ENCODE assay signal across 15 cellular contexts in genomic region chr7:17099083-17099973, GRCh38.
A peak's percentile ranks its signal among the peaks of the same experiment; 100 is the strongest.
DNase-seq lines count a peak whose midpoint lies in the region; TF ChIP-seq lines count a peak whose summit lies in the region.
"Had no signal": no experiment of that assay in that cellular context is flagged by ENCODE, and none has a peak within 500 bp of the region (broad histone marks: within the 10 kb centered on the region; RNA-seq: fewer than 3 reads in every experiment).

No MANE protein-coding gene starts in this region.

- no peak overlapping the region for H3K23ac ChIP-seq in mesendoderm (ENCODE audit: low read length)

- H3K27ac Mint-ChIP-seq in activated T-cell treated with anti-CD3 and anti-CD28 coated beads, Interleukin-2, amount 50 U/mL, for 24 hours = no peak overlapping the region
- H3K27ac Mint-ChIP-seq: activated CD8-positive, alpha-beta T cell treated with anti-CD3 and anti-CD28 coated beads, Interleukin-2, amount 10 ng/mL, durations not matched to agents 7 days and 5 days; activated naive CD8-positive, alpha-beta T cell treated with anti-CD3 and anti-CD28 coated beads, Interleukin-2, amount 10 ng/mL, durations not matched to agents 7 days and 5 days had no signal

- H4K8ac ChIP-seq in mesendoderm (ENCODE audit: low read depth, low read length) = no peak overlapping the region

- peak; percentile 6 for DNase-seq in AG08396 (ENCODE audit: low spot score)
- DNase-seq in MG63 = peak; percentile 42
- peak; percentile 98 for DNase-seq in epithelial cell of esophagus (ENCODE audit: low read depth)
- peak; percentile 18 for DNase-seq in mesendoderm
- no peak for DNase-seq in cortex of kidney (lab: John Stamatoyannopoulos, UW)
- no peak for DNase-seq in NCI-H1092 (lab: John Stamatoyannopoulos, UW)
- DNase-seq in HK-2 (ENCODE audit: unreplicated experiment) = no peak
- no peak for DNase-seq in activated T-cell treated with anti-CD3 and anti-CD28 coated beads, Interleukin-2, amount 50 U/mL, for 24 hours
- DNase-seq: activated CD8-positive, alpha-beta T cell treated with anti-CD3 and anti-CD28 coated beads, Interleukin-2, amount 10 ng/mL, durations not matched to agents 7 days and 5 days; activated naive CD8-positive, alpha-beta T cell treated with anti-CD3 and anti-CD28 coated beads, Interleukin-2, amount 10 ng/mL, durations not matched to agents 7 days and 5 days; GDM1; immature natural killer cell; MV-4-11; NCI-H82; T-helper 17 cell had no signal

- H3K27ac ChIP-seq in mesendoderm (ENCODE audit: low read depth, low read length) = no peak overlapping the region

- H3K4me2 ChIP-seq in mesendoderm (ENCODE audit: low read length) = no peak overlapping the region

- H3K27me3 ChIP-seq in MG63 (no peaks in the 10 kb centered on the region), mesendoderm (ENCODE audit: insufficient read depth, low read length, poor library complexity) (no peaks in the 10 kb centered on the region)

- no peak overlapping the region for H2AK5ac ChIP-seq in mesendoderm (ENCODE audit: low read length)

- no peaks in the 10 kb centered on the region for H3K36me3 ChIP-seq in MG63
- H3K36me3 ChIP-seq in mesendoderm (ENCODE audit: control insufficient read depth, insufficient read depth, low read length) = no peaks in the 10 kb centered on the region

- no peaks in the 10 kb centered on the region for H3K4me1 ChIP-seq in mesendoderm (ENCODE audit: control insufficient read depth, low read depth, low read length)

- no peak overlapping the region for H2BK15ac ChIP-seq in mesendoderm (replicated peaks; ENCODE audit: low read depth)

- peaks cover 13% of the 10 kb centered on the region for H3K4me1 Mint-ChIP-seq in activated T-cell treated with anti-CD3 and anti-CD28 coated beads, Interleukin-2, amount 50 U/mL, for 24 hours (ENCODE audit: low read depth)

- no peaks in the 10 kb centered on the region for H3K36me3 Mint-ChIP-seq in activated T-cell treated with anti-CD3 and anti-CD28 coated beads, Interleukin-2, amount 50 U/mL, for 24 hours (ENCODE audit: low read depth)
- H3K36me3 Mint-ChIP-seq: immature natural killer cell had no signal

- no peaks in the 10 kb centered on the region for H3K79me1 ChIP-seq in mesendoderm (ENCODE audit: low read length)

- H3K9me3 Mint-ChIP-seq in activated T-cell treated with anti-CD3 and anti-CD28 coated beads, Interleukin-2, amount 50 U/mL, for 24 hours = no peaks in the 10 kb centered on the region
- H3K9me3 Mint-ChIP-seq: immature natural killer cell had no signal

- no peak overlapping the region for H3K56ac ChIP-seq in mesendoderm (ENCODE audit: low read length)

- no peak overlapping the region for H3K4ac ChIP-seq in mesendoderm (ENCODE audit: low read depth, low read length)

- H2BK5ac ChIP-seq in mesendoderm (ENCODE audit: low read length) = no peak overlapping the region

- H3K4me3 ChIP-seq in MG63 (no peak overlapping the region), epithelial cell of esophagus (ENCODE audit: low read length) (no peak overlapping the region), mesendoderm (ENCODE audit: low read length) (no peak overlapping the region)

- WGBS in mesendoderm (ENCODE audit: extremely low coverage, insufficient coverage, low lambda C conversion rate) = no CpG with 5 or more reads among the region's 12 CpGs

- H3K4me3 Mint-ChIP-seq in activated T-cell treated with anti-CD3 and anti-CD28 coated beads, Interleukin-2, amount 50 U/mL, for 24 hours = no peak overlapping the region
- H3K4me3 Mint-ChIP-seq: activated CD8-positive, alpha-beta T cell treated with anti-CD3 and anti-CD28 coated beads, Interleukin-2, amount 10 ng/mL, durations not matched to agents 7 days and 5 days; activated naive CD8-positive, alpha-beta T cell treated with anti-CD3 and anti-CD28 coated beads, Interleukin-2, amount 10 ng/mL, durations not matched to agents 7 days and 5 days; immature natural killer cell; T-helper 17 cell had no signal

- H4K5ac ChIP-seq in mesendoderm (ENCODE audit: low read length) = no peak overlapping the region

- no peak for TF ChIP-seq CTCF in epithelial cell of esophagus (IDR thresholded peaks at IDR 0.05; ENCODE audit: insufficient read depth, low read depth, low read length, missing control alignments)

- H3K9me3 ChIP-seq in MG63 = peaks cover 5% of the 10 kb centered on the region

- no peaks in the 10 kb centered on the region for H3K79me2 ChIP-seq in mesendoderm (ENCODE audit: control insufficient read depth, insufficient read depth, low read length)

- no peaks in the 10 kb centered on the region for H3K27me3 Mint-ChIP-seq in activated T-cell treated with anti-CD3 and anti-CD28 coated beads, Interleukin-2, amount 50 U/mL, for 24 hours
- H3K27me3 Mint-ChIP-seq: activated naive CD8-positive, alpha-beta T cell treated with anti-CD3 and anti-CD28 coated beads, Interleukin-2, amount 10 ng/mL, durations not matched to agents 7 days and 5 days; T-helper 17 cell had no signal

- no peak overlapping the region for H3K18ac ChIP-seq in mesendoderm (ENCODE audit: low read length)

- no peak overlapping the region for H3K9ac ChIP-seq in mesendoderm (ENCODE audit: low read length)

- no peak overlapping the region for H2BK120ac ChIP-seq in mesendoderm (ENCODE audit: low read depth, low read length)

Comparison
In these comparisons a context has a peak if more than half of its experiments do, and no peak if none do; other contexts are left out.
1. DNase-seq: peak in AG08396 (single experiment), MG63 (single experiment), epithelial cell of esophagus (single experiment) and mesendoderm (single experiment); none in cortex of kidney (single experiment), NCI-H1092 (single experiment), HK-2 (single experiment) and activated T-cell treated with anti-CD3 and anti-CD28 coated beads, Interleukin-2, amount 50 U/mL, for 24 hours (single experiment).